ENCODE assay signal across 9 cellular contexts in genomic region chr10:82949816-82950575, GRCh38.
"Had no signal": no experiment of that assay in that cellular context is flagged by ENCODE, and none has a peak within 500 bp of the region (broad histone marks: within the 10 kb centered on the region; RNA-seq: fewer than 3 reads in every experiment).

No MANE protein-coding gene starts in this region.

- H3K4me1 Mint-ChIP-seq: GM23338, H9 had no signal

- ATAC-seq: GM23338, K562 had no signal

- H3K27ac Mint-ChIP-seq: GM23338, H9 had no signal

- H3K4me3 ChIP-seq: GM23338, K562 had no signal

- H3K4me2 ChIP-seq: GM23338 had no signal

- H3K4me3 Mint-ChIP-seq: GM23338, H9 had no signal

- FAIRE-seq: H1, H54, HTR-8/SVneo, K562 had no signal

- H2AFZ ChIP-seq: GM23338 had no signal

- DNase-seq: H9, HCEC 1CT, IMR-90, KG1 had no signal
